2 cellular contexts compared by ENCODE assay signal in genomic region chr4:4853921-4854648, GRCh38.
TF ChIP-seq lines count a peak whose summit lies in the region.

No MANE protein-coding gene starts in this region.

TF ChIP-seq in HepG2, 621 proteins besides CTCF, POLR2A, EP300 and RAD21:
- no peak for TF ChIP-seq REPIN1 (CRISPR knock-in tag; IDR thresholded peaks at IDR 0.05; ENCODE audit: borderline replicate concordance, low read depth)
- no peak for TF ChIP-seq ZNF615 (CRISPR knock-in tag; IDR thresholded peaks at IDR 0.05; ENCODE audit: borderline replicate concordance)
- TF ChIP-seq LBX2 (CRISPR knock-in tag; IDR thresholded peaks at IDR 0.05; ENCODE audit: borderline replicate concordance): no peak
- TF ChIP-seq ZNF768 (CRISPR knock-in tag; IDR thresholded peaks at IDR 0.05): peak; percentile 73; the same call in 1 of the 2 replicates
TF ChIP-seq in HepG2: peak in this region for 1.

TF ChIP-seq in GM12878, 131 proteins besides CTCF, POLR2A, EP300 and RAD21:
- TF ChIP-seq RUNX3 (IDR thresholded peaks at IDR 0.05; ENCODE audit: low read length): no peak
- TF ChIP-seq TAF1 (IDR thresholded peaks at IDR 0.05; ENCODE audit: borderline replicate concordance, low read depth, low read length): no peak
- TF ChIP-seq IKZF1 (conservative IDR thresholded peaks at IDR 0.05): no peak
- no peak for TF ChIP-seq IRF4 (IDR thresholded peaks at IDR 0.05; ENCODE audit: low read depth, low read length)
- no peak for TF ChIP-seq IKZF2 (IDR thresholded peaks at IDR 0.05)
- TF ChIP-seq NR2C1 (IDR thresholded peaks at IDR 0.05): no peak
- TF ChIP-seq POU2F2 (IDR thresholded peaks at IDR 0.05; ENCODE audit: borderline replicate concordance, low read depth, low read length): no peak
- no peak for TF ChIP-seq NBN (IDR thresholded peaks at IDR 0.05)
- TF ChIP-seq CHD2 (IDR thresholded peaks at IDR 0.05; ENCODE audit: borderline replicate concordance, low read depth, low read length): no peak
- no peak for TF ChIP-seq ZNF217 (IDR thresholded peaks at IDR 0.05)
- no peak for TF ChIP-seq JUND (IDR thresholded peaks at IDR 0.05; ENCODE audit: low read depth, low read length)
- no peak for TF ChIP-seq SRF (IDR thresholded peaks at IDR 0.05; ENCODE audit: low read depth in 2 of 2, low read length in 2 of 2)
- TF ChIP-seq STAT3 (IDR thresholded peaks at IDR 0.05; ENCODE audit: low read depth, low read length): no peak
- TF ChIP-seq ATF2 (IDR thresholded peaks at IDR 0.05; ENCODE audit: low read length): no peak
- TF ChIP-seq, protein P1, sequence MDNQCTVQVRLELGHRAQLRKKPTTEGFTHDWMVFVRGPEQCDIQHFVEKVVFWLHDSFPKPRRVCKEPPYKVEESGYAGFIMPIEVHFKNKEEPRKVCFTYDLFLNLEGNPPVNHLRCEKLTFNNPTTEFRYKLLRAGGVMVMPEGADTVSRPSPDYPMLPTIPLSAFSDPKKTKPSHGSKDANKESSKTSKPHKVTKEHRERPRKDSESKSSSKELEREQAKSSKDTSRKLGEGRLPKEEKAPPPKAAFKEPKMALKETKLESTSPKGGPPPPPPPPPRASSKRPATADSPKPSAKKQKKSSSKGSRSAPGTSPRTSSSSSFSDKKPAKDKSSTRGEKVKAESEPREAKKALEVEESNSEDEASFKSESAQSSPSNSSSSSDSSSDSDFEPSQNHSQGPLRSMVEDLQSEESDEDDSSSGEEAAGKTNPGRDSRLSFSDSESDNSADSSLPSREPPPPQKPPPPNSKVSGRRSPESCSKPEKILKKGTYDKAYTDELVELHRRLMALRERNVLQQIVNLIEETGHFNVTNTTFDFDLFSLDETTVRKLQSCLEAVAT (IDR thresholded peaks at IDR 0.05): no peak
- TF ChIP-seq ZZZ3 (IDR thresholded peaks at IDR 0.05; ENCODE audit: control insufficient read depth, insufficient read length, low read depth): no peak
- TF ChIP-seq ZNF687 (IDR thresholded peaks at IDR 0.05): no peak
